In the genomic region with DNA sequence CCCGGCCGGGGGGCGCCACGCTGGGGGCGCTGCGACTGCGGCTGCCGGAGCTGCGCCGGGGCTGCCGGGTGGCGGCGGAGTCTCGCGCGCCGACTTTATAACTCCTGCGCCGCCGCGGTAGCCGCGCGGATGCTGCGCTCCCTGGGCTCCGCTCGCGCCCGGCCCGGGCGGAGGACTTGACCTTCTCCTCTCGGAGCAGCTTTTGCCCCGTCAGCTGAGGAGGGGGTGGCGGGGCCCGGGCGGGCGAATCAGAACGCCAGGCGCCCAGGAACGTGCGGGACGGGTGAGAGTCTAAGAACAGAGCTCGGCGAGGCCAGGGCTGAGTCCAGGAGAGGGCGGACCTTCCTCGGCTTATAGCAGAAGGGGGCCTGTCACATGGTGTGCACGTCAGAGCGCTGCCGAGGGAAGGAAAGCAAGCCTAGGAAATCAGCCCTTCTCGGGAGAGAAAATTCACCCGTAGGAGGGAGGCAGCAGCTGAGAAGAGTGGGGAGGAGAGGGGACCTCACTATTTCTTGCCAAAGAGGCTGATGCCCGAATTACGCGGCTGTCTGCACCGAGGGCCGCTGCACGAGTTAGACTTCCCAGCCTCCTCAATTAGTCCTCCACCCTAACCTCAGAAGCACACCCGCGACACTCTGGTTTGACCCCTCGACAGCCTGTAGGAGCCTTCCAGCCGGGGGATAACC, we compare ENCODE assay signal across 8 cellular contexts. TPM values are rescaled to one million over a fixed set of nuclear protein-coding genes. Genes with fewer than 3 reads are reported as not detected.
A peak's percentile ranks its signal among the peaks of the same experiment; 100 is the strongest.
DNase-seq lines count a peak whose midpoint lies in the region; ATAC-seq and TF ChIP-seq lines count a peak whose summit lies in the region.

TSS of gene FOXD1 (minus strand) at position 327 of the 686 bp plus-strand sequence. CDS start 415 bp downstream, outside the sequence.

- H3K4me1 ChIP-seq in CD8-positive, alpha-beta memory T cell (ENCODE audit: insufficient read depth, low read length) = peaks cover 16% of the 10 kb centered on the region
- H3K4me1 ChIP-seq in GM23338 (ENCODE audit: insufficient read depth) = peaks cover 40% of the 10 kb centered on the region
- peaks cover 26% of the 10 kb centered on the region for H3K4me1 ChIP-seq in lower lobe of right lung

- peaks cover 77 to 82% of the 10 kb centered on the region in 2 donors for H3K27me3 Mint-ChIP-seq in CD8-positive, alpha-beta memory T cell
- peaks cover 89% of the 10 kb centered on the region for H3K27me3 Mint-ChIP-seq in GM23338 (ENCODE audit: insufficient read depth, low read depth, poor library complexity)

- intact Hi-C loops in lower lobe of right lung (cut with DNase I) = no loop called here

- peaks cover 82% of the 10 kb centered on the region for H3K27me3 ChIP-seq in CD8-positive, alpha-beta memory T cell (ENCODE audit: insufficient read depth, low read length, poor library complexity, severe bottlenecking)
- H3K27me3 ChIP-seq in GM23338 (ENCODE audit: insufficient read depth) (peaks cover 93% of the 10 kb centered on the region), lower lobe of right lung (ENCODE audit: low read depth) (peaks cover 86% of the 10 kb centered on the region)

- H3K36me3 ChIP-seq in CD8-positive, alpha-beta memory T cell (ENCODE audit: insufficient read depth, low read length) = no peaks in the 10 kb centered on the region
- no peaks in the 10 kb centered on the region for H3K36me3 ChIP-seq in GM23338 (ENCODE audit: insufficient read depth)
- no peaks in the 10 kb centered on the region for H3K36me3 ChIP-seq in lower lobe of right lung

- CTCF ChIA-PET in CD8-positive, alpha-beta memory T cell (lab: Charles Lee) = interaction anchor here (1.1 to 1.2 kb wide), 2 partner anchors 150 to 233 kb away, joined by 3 to 5 read pairs; no protein-coding TSS in a partner anchor

- H4K20me1 ChIP-seq in GM23338 (replicated peaks; ENCODE audit: insufficient read depth) = peaks cover 18% of the 10 kb centered on the region

- POLR2A ChIA-PET in CD8-positive, alpha-beta memory T cell (lab: Charles Lee) = no interaction called here

- H3K9me3 Mint-ChIP-seq in CD8-positive, alpha-beta memory T cell = peaks cover 12 to 28% (median 20%) of the 10 kb centered on the region in 5 donors
- no peaks in the 10 kb centered on the region; the same call in 2 of the 3 replicates for H3K9me3 Mint-ChIP-seq in GM23338

- peaks cover 30% of the 10 kb centered on the region for H3F3A ChIP-seq in GM23338 (replicated peaks; ENCODE audit: low read depth)

- DNase-seq in CD8-positive, alpha-beta memory T cell = peak in 4 of 5 donors; percentile 21 to 56 (median 36)
- DNase-seq in GM23338 (ENCODE audit: low spot score) (peak; percentile 91), NCI-H1694 treated with DMSO at 0.1 percent for 48 hours (lab: John Stamatoyannopoulos, UW) (peak; percentile 78), UCSD-AML1 (lab: John Stamatoyannopoulos, UW; ENCODE audit: unreplicated experiment) (peak; percentile 27), lower lobe of right lung (peak; percentile 53), stromal cell of bone marrow (ENCODE audit: low read depth) (peak; percentile 91), putamen (ENCODE audit: low spot score) (no peak)
- DNase-seq in effector CD4-positive, alpha-beta T cell = peak; percentile 7

- ATAC-seq in GM23338 = peak; percentile 54
- ATAC-seq in lower lobe of right lung = peak; percentile 64

- TF ChIP-seq CTCF in GM23338 (conservative IDR thresholded peaks at IDR 0.05; ENCODE audit: low read depth in 2 of 2) = peak in 1 of 2 experiments; percentile 20; a peak in 2 of 4 replicates
- TF ChIP-seq CTCF in lower lobe of right lung (IDR thresholded peaks at IDR 0.05) = no peak

- peak within 1 kb of the TSS; percentile 5 for H3K4me3 ChIP-seq in CD8-positive, alpha-beta memory T cell (ENCODE audit: low read length)
- H3K4me3 ChIP-seq in GM23338 = peak within 1 kb of the TSS; percentile 56
- peak within 1 kb of the TSS; percentile 52 for H3K4me3 ChIP-seq in lower lobe of right lung

- H3K9me2 ChIP-seq in GM23338 (ENCODE audit: insufficient read depth) = no peaks in the 10 kb centered on the region

- peak within 1 kb of the TSS; percentile 85 to 96 (median 89) for H3K4me3 Mint-ChIP-seq in CD8-positive, alpha-beta memory T cell
- H3K4me3 Mint-ChIP-seq in GM23338 = peak within 1 kb of the TSS; percentile 71

- H3K79me2 ChIP-seq in GM23338 (replicated peaks; ENCODE audit: insufficient read depth) = no peaks in the 10 kb centered on the region

- H2AFZ ChIP-seq in GM23338 = peak within 1 kb of the TSS; percentile 84; the same call in 1 of the 2 replicates

- H3K27ac ChIP-seq in CD8-positive, alpha-beta memory T cell (ENCODE audit: low read depth, low read length) = no peak within 1 kb of the TSS
- H3K27ac ChIP-seq in GM23338 (ENCODE audit: low read depth) = no peak within 1 kb of the TSS
- no peak within 1 kb of the TSS for H3K27ac ChIP-seq in lower lobe of right lung

- H3K9me3 ChIP-seq in CD8-positive, alpha-beta memory T cell (ENCODE audit: low read length) = peaks cover 3% of the 10 kb centered on the region
- H3K9me3 ChIP-seq in lower lobe of right lung = no peaks in the 10 kb centered on the region

- peak within 1 kb of the TSS; percentile 76 for H3K4me2 ChIP-seq in GM23338

- H3K4me1 Mint-ChIP-seq in CD8-positive, alpha-beta memory T cell = peaks cover 17 to 29% (median 21%) of the 10 kb centered on the region in 3 donors
- H3K4me1 Mint-ChIP-seq in GM23338 = peaks cover 38% of the 10 kb centered on the region

- H3K27ac Mint-ChIP-seq in CD8-positive, alpha-beta memory T cell = peak within 1 kb of the TSS in 6 of 8 donors; percentile 42 to 97 (median 80)
- H3K27ac Mint-ChIP-seq in GM23338 = no peak within 1 kb of the TSS

- peaks cover 0 to 3% (median 2%) of the 10 kb centered on the region in 3 donors for H3K36me3 Mint-ChIP-seq in CD8-positive, alpha-beta memory T cell
- H3K36me3 Mint-ChIP-seq in GM23338 (ENCODE audit: low read depth) = no peaks in the 10 kb centered on the region; the same call in 2 of the 3 replicates

TF ChIP-seq in GM23338, 12 proteins besides CTCF, POLR2A, EP300 and RAD21 (continues in another document):
- TF ChIP-seq STAT1 (IDR thresholded peaks at IDR 0.05; ENCODE audit: unreplicated experiment) = no peak
- no peak for TF ChIP-seq ETS1 (IDR thresholded peaks at IDR 0.05)
- no peak for TF ChIP-seq ZNF331 (CRISPR knock-in tag; IDR thresholded peaks at IDR 0.05; ENCODE audit: low read depth)
- no peak for TF ChIP-seq EZH2 (IDR thresholded peaks at IDR 0.05; ENCODE audit: low read depth, unreplicated experiment)

RNA-seq across cellular contexts. Expression of gene FOXD1, which starts in this region (rescaled TPM):
- total RNA-seq in CD8-positive, alpha-beta memory T cell = under 1 TPM; 0.09 to 0.22 TPM
- not detected for polyA plus RNA-seq in CD8-positive, alpha-beta memory T cell
- total RNA-seq in GM23338 (2014; rRNA removed; shearing (Covaris generic)) = 0.12 and 0.42 TPM in 2 replicates
- polyA plus RNA-seq in GM23338 (2016; fragmentation: Nextera tagmentation; extraction: Ambion mirVana) = 0.23 TPM in 1 of 2 replicates, not detected in the other
- total RNA-seq in lower lobe of right lung = 0.74 TPM

Comparison
In these comparisons a context has a peak if more than half of its experiments do, and no peak if none do; other contexts are left out.
1. Peak in DNase-seq and H3K4me3 ChIP-seq in CD8-positive, alpha-beta memory T cell; RNA of the gene not detected or under 1 TPM.
2. Peak in DNase-seq, ATAC-seq, H3K4me3 ChIP-seq and H3K4me2 ChIP-seq in GM23338; RNA of the gene not detected or under 1 TPM.
3. Peak in DNase-seq, ATAC-seq and H3K4me3 ChIP-seq in lower lobe of right lung; RNA of the gene not detected or under 1 TPM.
4. H3K4me3 ChIP-seq: peak in every context shown above with its lines; median percentile 56 in GM23338; 52 in lower lobe of right lung; 5 in CD8-positive, alpha-beta memory T cell.